In genomic region chr17:9839433-9839832, GRCh38 we compare ENCODE assay signal across 1 cellular context.
TF ChIP-seq lines count a peak whose summit lies in the region.

No MANE protein-coding gene starts in this region.

TF ChIP-seq in GM23338, 12 proteins besides CTCF, POLR2A, EP300 and RAD21:
- no peak for TF ChIP-seq ZNF462 (CRISPR knock-in tag; IDR thresholded peaks at IDR 0.05)
- no peak for TF ChIP-seq CREB1 (CRISPR knock-in tag; IDR thresholded peaks at IDR 0.05; ENCODE audit: low read depth)
- no peak for TF ChIP-seq NANOG (IDR thresholded peaks at IDR 0.05; ENCODE audit: borderline replicate concordance)
- TF ChIP-seq ZNF114 (CRISPR knock-in tag; IDR thresholded peaks at IDR 0.05), result no peak
- no peak for TF ChIP-seq EZH2 (IDR thresholded peaks at IDR 0.05; ENCODE audit: low read depth, unreplicated experiment)
- no peak for TF ChIP-seq REST (IDR thresholded peaks at IDR 0.05; ENCODE audit: unreplicated experiment)
- no peak for TF ChIP-seq JUNB (IDR thresholded peaks at IDR 0.05; ENCODE audit: unreplicated experiment)
- TF ChIP-seq EZH2phosphoT487 (IDR thresholded peaks at IDR 0.05; ENCODE audit: unreplicated experiment), result no peak
- TF ChIP-seq ETS1 (IDR thresholded peaks at IDR 0.05), result no peak
- no peak for TF ChIP-seq POLR2AphosphoS5 (IDR thresholded peaks at IDR 0.05; ENCODE audit: low read depth)
- TF ChIP-seq ZNF331 (CRISPR knock-in tag; IDR thresholded peaks at IDR 0.05; ENCODE audit: low read depth), result no peak
- no peak for TF ChIP-seq STAT1 (IDR thresholded peaks at IDR 0.05; ENCODE audit: unreplicated experiment)
